ENCODE assay signal across 2 cellular contexts in genomic region chrX:154516655-154517100, GRCh38.
TF ChIP-seq lines count a peak whose summit lies in the region.

No MANE protein-coding gene starts in this region.

TF ChIP-seq in GM12878, 131 proteins besides CTCF, POLR2A, EP300 and RAD21:
- no peak for TF ChIP-seq MEF2B (IDR thresholded peaks at IDR 0.05; ENCODE audit: partially characterized antibody, poor library complexity, severe bottlenecking)
- 0 out of 2 replicates have a peak, but pooled peaks have one; percentile 9 for TF ChIP-seq RFX5 (IDR thresholded peaks at IDR 0.05; ENCODE audit: low read depth, low read length)
- no peak for TF ChIP-seq ASH2L (IDR thresholded peaks at IDR 0.05; ENCODE audit: borderline replicate concordance, low read depth)
- TF ChIP-seq YY1 (IDR thresholded peaks at IDR 0.05; ENCODE audit: low read depth, low read length): no peak
- no peak for TF ChIP-seq ATF2 (IDR thresholded peaks at IDR 0.05; ENCODE audit: low read length)
- peak; percentile 34; the same call in 1 of the 2 replicates for TF ChIP-seq RAD51 (IDR thresholded peaks at IDR 0.05)
TF ChIP-seq in GM12878: peak in this region for 2.

TF ChIP-seq in HEK293T, 16 proteins besides CTCF, POLR2A, EP300 and RAD21:
- TF ChIP-seq FOXA1 (IDR thresholded peaks at IDR 0.05) (no peak), NFRKB (IDR thresholded peaks at IDR 0.05) (no peak), FOXM1 (IDR thresholded peaks at IDR 0.05; ENCODE audit: borderline replicate concordance) (no peak), FOXK2 (IDR thresholded peaks at IDR 0.05) (no peak), PKNOX1 (IDR thresholded peaks at IDR 0.05) (no peak), BHLHE40 (IDR thresholded peaks at IDR 0.05; ENCODE audit: borderline replicate concordance) (no peak), L3MBTL2 (conservative IDR thresholded peaks at IDR 0.05) (no peak), TARDBP (IDR thresholded peaks at IDR 0.05) (no peak), ZNF384 (IDR thresholded peaks at IDR 0.05) (no peak), ARNT (IDR thresholded peaks at IDR 0.05) (no peak), SP1 (IDR thresholded peaks at IDR 0.05) (no peak), HDGF (IDR thresholded peaks at IDR 0.05; ENCODE audit: borderline replicate concordance) (no peak), CTBP1 (IDR thresholded peaks at IDR 0.05; ENCODE audit: borderline replicate concordance) (no peak), LEF1 (IDR thresholded peaks at IDR 0.05; ENCODE audit: borderline replicate concordance) (no peak), SUZ12 (IDR thresholded peaks at IDR 0.05) (no peak), ELF4 (IDR thresholded peaks at IDR 0.05) (no peak)
